In the genomic region with DNA sequence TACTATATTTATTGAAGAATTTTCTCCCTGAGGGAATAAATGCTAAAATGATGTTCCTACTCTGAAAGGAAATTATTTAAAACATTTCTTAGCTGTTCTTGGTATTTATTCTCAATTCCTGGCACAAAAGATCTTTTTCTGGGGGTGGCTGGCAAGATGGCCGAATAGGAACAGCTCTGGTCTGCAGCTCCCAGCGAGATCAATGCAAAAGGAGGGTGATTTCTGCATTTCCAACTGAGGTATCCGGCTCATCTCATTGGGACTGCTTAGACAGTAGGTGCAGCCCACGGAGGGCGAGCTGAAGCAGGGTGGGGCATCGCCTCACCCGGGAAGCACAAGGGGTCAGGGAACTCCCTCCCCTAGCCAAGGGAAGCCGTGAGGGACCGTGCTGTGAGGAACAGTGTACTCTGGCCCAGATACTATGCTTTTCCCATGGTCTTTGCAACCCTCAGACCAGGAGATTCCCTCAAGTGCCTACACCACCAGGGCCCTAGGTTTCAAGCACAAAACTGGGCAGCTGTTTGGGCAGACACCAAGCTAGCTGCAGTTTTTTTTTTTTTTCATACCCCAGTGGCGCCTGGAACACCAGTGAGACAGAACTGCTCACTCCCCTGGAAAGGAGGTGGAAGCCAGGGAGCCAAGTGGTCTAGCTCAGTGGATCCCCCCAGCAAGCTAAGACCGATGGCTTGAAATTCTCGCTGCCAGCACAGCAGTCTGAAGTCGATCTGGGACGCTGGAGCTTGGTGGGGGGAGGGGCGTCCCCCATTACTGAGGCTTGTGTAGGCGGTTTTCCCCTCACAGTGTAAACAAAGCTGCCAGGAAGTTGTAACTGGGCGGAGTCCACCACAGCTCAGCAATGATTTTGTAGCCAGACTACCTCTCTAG, we compare ENCODE assay signal across 8 cellular contexts.
DNase-seq lines count a peak whose midpoint lies in the region; ATAC-seq and TF ChIP-seq lines count a peak whose summit lies in the region.
"Not testable (repeated sequence)": the region's sequence is repeated elsewhere in the genome, so short reads cannot be mapped to it uniquely, and the experiment has no call there.

No MANE protein-coding gene starts in this region.

- H3K27ac Mint-ChIP-seq in CD8-positive, alpha-beta memory T cell, result peak overlapping the region; percentile 88 to 97 (median 92)
- H3K27ac Mint-ChIP-seq in mesothelial cell of epicardium, result not testable (repeated sequence)

- ATAC-seq in GM21367 (IDR thresholded peaks at IDR 0.05; ENCODE audit: unreplicated experiment) (peak; percentile 86), HG03442 (IDR thresholded peaks at IDR 0.05; ENCODE audit: unreplicated experiment) (peak; percentile 74)

- POLR2A ChIA-PET in CD8-positive, alpha-beta memory T cell (lab: Charles Lee), result interaction anchor here (0.5 to 0.7 kb wide), 3 partner anchors 12 to 92 kb away, joined by 3 read pairs; no protein-coding TSS in a partner anchor

- not testable (repeated sequence) for H3K9me3 ChIP-seq in CD8-positive, alpha-beta memory T cell (ENCODE audit: low read length); effector memory CD4-positive, alpha-beta T cell (ENCODE audit: control insufficient read depth, low read length)

- peaks cover 8 to 46% (median 43%) of the 10 kb centered on the region in 5 donors for H3K9me3 Mint-ChIP-seq in CD8-positive, alpha-beta memory T cell
- H3K9me3 Mint-ChIP-seq in mesothelial cell of epicardium, result peaks cover 45% of the 10 kb centered on the region

- peaks cover 12 to 52% (median 15%) of the 10 kb centered on the region in 3 donors for H3K36me3 Mint-ChIP-seq in CD8-positive, alpha-beta memory T cell
- not testable (repeated sequence) for H3K36me3 Mint-ChIP-seq in mesothelial cell of epicardium

- H3K4me3 Mint-ChIP-seq in CD8-positive, alpha-beta memory T cell, result peak overlapping the region; percentile 53 to 91 (median 75)
- H3K4me3 Mint-ChIP-seq in mesothelial cell of epicardium, result peak overlapping the region; percentile 20

- TF ChIP-seq CTCF in mesothelial cell of epicardium (IDR thresholded peaks at IDR 0.05; ENCODE audit: unreplicated experiment), result not testable (repeated sequence)

- peaks cover 22% of the 10 kb centered on the region for H3K4me1 ChIP-seq in CD8-positive, alpha-beta memory T cell (ENCODE audit: insufficient read depth, low read length)
- not testable (repeated sequence) for H3K4me1 ChIP-seq in effector memory CD4-positive, alpha-beta T cell (ENCODE audit: control insufficient read depth, insufficient read depth, low read length, poor library complexity, severe bottlenecking)

- not testable (repeated sequence) for H3K27me3 Mint-ChIP-seq in CD8-positive, alpha-beta memory T cell; mesothelial cell of epicardium (ENCODE audit: low read depth)

- CTCF ChIA-PET in CD8-positive, alpha-beta memory T cell (lab: Charles Lee), result interaction anchor here (1.0 to 2.0 kb wide), 4 partner anchors 9 to 294 kb away, joined by 3 to 11 read pairs (median 4); no protein-coding TSS in a partner anchor

- H3K27ac ChIP-seq in CD8-positive, alpha-beta memory T cell (ENCODE audit: low read depth, low read length), result peak overlapping the region; percentile 43
- peak overlapping the region; percentile 53 for H3K27ac ChIP-seq in effector memory CD4-positive, alpha-beta T cell (ENCODE audit: insufficient read depth, low read length, poor library complexity, severe bottlenecking)

- not testable (repeated sequence) for H3K36me3 ChIP-seq in CD8-positive, alpha-beta memory T cell (ENCODE audit: insufficient read depth, low read length); effector memory CD4-positive, alpha-beta T cell (ENCODE audit: control insufficient read depth, insufficient read depth, low read length)

- DNase-seq in CD8-positive, alpha-beta memory T cell, result peak; percentile 30 to 83 (median 76)
- peak; percentile 84 for DNase-seq in OCI-M1 (lab: John Stamatoyannopoulos, UW)
- peak; percentile 58 for DNase-seq in activated CD8-positive, alpha-beta memory T cell treated with anti-CD3 and anti-CD28 coated beads, Interleukin-2, amount 50 U/mL, for 48 hours
- peak; percentile 7 to 41 (median 34) for DNase-seq in effector memory CD4-positive, alpha-beta T cell
- peak in 1 of 2 experiments; percentile 39 for DNase-seq in mesothelial cell of epicardium (ENCODE audit: low spot score in 2 of 2, unreplicated experiment in 2 of 2)
- peak; percentile 5 to 25 for DNase-seq in stimulated activated CD8-positive, alpha-beta memory T cell treated with anti-CD3 and anti-CD28 coated beads, Interleukin-15, amount 100 ng/mL, for 4 hours (ENCODE audit: low read depth in 2 of 2)

- H3K4me1 Mint-ChIP-seq in CD8-positive, alpha-beta memory T cell, result peaks cover 39 to 54% (median 49%) of the 10 kb centered on the region in 3 donors
- not testable (repeated sequence) for H3K4me1 Mint-ChIP-seq in mesothelial cell of epicardium

- not testable (repeated sequence) for H3K27me3 ChIP-seq in CD8-positive, alpha-beta memory T cell (ENCODE audit: insufficient read depth, low read length, poor library complexity, severe bottlenecking); effector memory CD4-positive, alpha-beta T cell (replicated peaks; ENCODE audit: control insufficient read depth, insufficient read depth, low read length, poor library complexity, severe bottlenecking)

- H3K4me3 ChIP-seq in CD8-positive, alpha-beta memory T cell (ENCODE audit: low read length), result peak overlapping the region; percentile 49
- not testable (repeated sequence) for H3K4me3 ChIP-seq in effector memory CD4-positive, alpha-beta T cell (ENCODE audit: insufficient read depth, low read depth, low read length, poor library complexity, severe bottlenecking)
